ENCODE assay signal across 13 cellular contexts in the genomic region with DNA sequence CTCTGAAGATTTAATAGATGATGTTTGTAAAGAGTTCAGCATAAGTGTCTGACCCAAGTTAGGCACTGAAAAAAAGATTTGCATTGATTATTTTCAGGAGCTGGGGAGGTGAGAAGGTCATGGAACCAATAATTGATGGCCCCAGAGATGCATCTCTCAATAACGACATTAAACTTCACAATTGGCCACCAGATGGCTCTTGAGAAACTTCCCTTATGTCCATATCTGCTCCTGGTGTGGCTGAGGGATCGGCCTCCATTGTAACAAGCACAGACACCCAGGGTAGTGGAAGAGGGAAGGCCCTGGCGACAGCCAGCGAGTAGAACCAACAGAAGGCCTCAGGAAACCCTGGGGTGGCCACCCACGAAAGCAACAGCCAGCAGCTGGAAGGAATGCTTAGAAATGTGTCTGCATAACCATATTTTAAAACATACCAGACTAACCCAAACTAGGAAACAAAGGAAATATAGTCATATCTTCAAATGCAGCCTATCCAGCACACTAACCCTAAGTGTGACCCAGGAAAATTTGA.
DNase-seq lines count a peak whose midpoint lies in the region; ATAC-seq, FAIRE-seq and TF ChIP-seq lines count a peak whose summit lies in the region.
"Had no signal": no experiment of that assay in that cellular context is flagged by ENCODE, and none has a peak within 500 bp of the region (broad histone marks: within the 10 kb centered on the region; RNA-seq: fewer than 3 reads in every experiment).

No MANE protein-coding gene starts in this region.

- DNase-seq in NCI-H82 (lab: John Stamatoyannopoulos, UW) (peak; percentile 59), NCI-H82 treated with DMSO at 0.1 percent for 48 hours (lab: John Stamatoyannopoulos, UW; ENCODE audit: unreplicated experiment) (no peak), MM.1S (peak; percentile 33), GM12878 (ENCODE audit: low read depth, low spot score) (no peak), progenitor cell of endocrine pancreas (ENCODE audit: low spot score, unreplicated experiment) (no peak), RWPE1 (ENCODE audit: low spot score) (no peak), GM12891 (ENCODE audit: insufficient read length, low spot score) (no peak), NCI-H1694 treated with DMSO at 0.1 percent for 48 hours (lab: John Stamatoyannopoulos, UW) (no peak)
- DNase-seq: effector memory CD8-positive, alpha-beta T cell; NCI-H1048 had no signal

- H3K9me2 ChIP-seq in MM.1S (replicated peaks; ENCODE audit: insufficient read depth, low read length): no peaks in the 10 kb centered on the region

- TF ChIP-seq CTCF in MM.1S (IDR thresholded peaks at IDR 0.05; ENCODE audit: low read length) (peak; percentile 34), GM12878 (IDR thresholded peaks at IDR 0.05 in 2 of 3, conservative IDR thresholded peaks at IDR 0.05 in 1 of 3; ENCODE audit: control insufficient read depth in 2 of 3, extremely low read depth in 1 of 3, insufficient read depth in 1 of 3, low read depth in 3 of 3, low read length in 3 of 3) (peak in 2 of 3 experiments; percentile 11 to 16; a peak in 1 of 6 replicates), progenitor cell of endocrine pancreas (IDR thresholded peaks at IDR 0.05; ENCODE audit: unreplicated experiment) (peak; percentile 15), RWPE1 (conservative IDR thresholded peaks at IDR 0.05; ENCODE audit: low read depth) (no peak)

- H3K79me2 ChIP-seq in MM.1S (ENCODE audit: low read length) (no peaks in the 10 kb centered on the region), GM12878 (ENCODE audit: control insufficient read depth, insufficient read depth, low read length) (no peaks in the 10 kb centered on the region)

- H4K20me1 ChIP-seq in MM.1S (ENCODE audit: insufficient read depth, low read length) (no peaks in the 10 kb centered on the region), GM12878 (ENCODE audit: control insufficient read depth, insufficient read depth) (no peaks in the 10 kb centered on the region)

- no peak overlapping the region for H3K4me3 Mint-ChIP-seq in progenitor cell of endocrine pancreas (ENCODE audit: low read depth)
- H3K4me3 Mint-ChIP-seq: effector memory CD8-positive, alpha-beta T cell had no signal

- POLR2A ChIA-PET in GM12878 (lab: Charles Lee): no interaction called here
- POLR2A ChIA-PET in RWPE1 (lab: Yijun Ruan, JAX; ENCODE audit: low non-redundant PET): interaction anchor here (0.6 kb wide), 1 partner anchor 33 kb away, joined by 3 read pairs; no protein-coding TSS in a partner anchor

- H2AFZ ChIP-seq in MM.1S (ENCODE audit: low read length) (no peak overlapping the region), GM12878 (ENCODE audit: control insufficient read depth, low read depth, low read length) (no peak overlapping the region)

- CTCF ChIA-PET in GM12878 (lab: Yijun Ruan, JAX): interaction anchor here (1.1 kb wide), 1 partner anchor 435 kb away, joined by 4 read pairs; no protein-coding TSS in a partner anchor
- CTCF ChIA-PET in RWPE1 (lab: Yijun Ruan, JAX): no interaction called here

- H3K4me1 ChIP-seq in MM.1S (ENCODE audit: low read length) (peaks cover 6% of the 10 kb centered on the region; the same call in 1 of the 2 replicates), GM12878 (ENCODE audit: control insufficient read depth, insufficient read depth, low read length) (no peaks in the 10 kb centered on the region)
- H3K4me1 ChIP-seq: right atrium auricular region had no signal

- intact Hi-C loops in GM12878 (cut with micrococcal nuclease; ENCODE audit: unreplicated experiment): loop anchor here (1.0 to 10.0 kb wide), 2 partner anchors 366 to 435 kb away; no protein-coding TSS in a partner anchor

- SMC1A ChIA-PET in GM12878 (lab: Charles Lee; ENCODE audit: uncharacterized antibody, unreplicated experiment): interaction anchor here (1.3 kb wide), 1 partner anchor 435 kb away, joined by 8 read pairs; no protein-coding TSS in a partner anchor

- ATAC-seq in GM12878: peak; percentile 63
- ATAC-seq: effector memory CD8-positive, alpha-beta T cell had no signal

- H3F3A ChIP-seq in MM.1S (ENCODE audit: insufficient read depth, low read length): no peaks in the 10 kb centered on the region

- WGBS in GM12878 (ENCODE audit: insufficient coverage, insufficient replicate concordance, low lambda C conversion rate, missing lambda C conversion rate): 10% methylated on average over 5 of the region's 5 CpGs

- H3K9me3 ChIP-seq in MM.1S (replicated peaks; ENCODE audit: insufficient read depth, low read length) (no peaks in the 10 kb centered on the region), GM12878 (replicated peaks; ENCODE audit: control insufficient read depth, insufficient read depth, low read length) (no peaks in the 10 kb centered on the region; the same call in 2 of the 3 replicates)
- H3K9me3 ChIP-seq: right atrium auricular region, thoracic aorta had no signal

- no peak overlapping the region for H3K27ac Mint-ChIP-seq in progenitor cell of endocrine pancreas
- H3K27ac Mint-ChIP-seq: effector memory CD8-positive, alpha-beta T cell had no signal

- H3K36me3 ChIP-seq in MM.1S (replicated peaks; ENCODE audit: insufficient read depth, low read length) (no peaks in the 10 kb centered on the region), GM12878 (ENCODE audit: control insufficient read depth in 2 of 2, insufficient read depth in 2 of 2, low read length in 1 of 2) (no peaks in the 10 kb centered on the region)
- H3K36me3 ChIP-seq: right atrium auricular region, thoracic aorta had no signal

- no peak overlapping the region for H3K9ac ChIP-seq in MM.1S (ENCODE audit: low read length)
- H3K9ac ChIP-seq in GM12878 (ENCODE audit: control insufficient read depth, insufficient read depth, low read length): no peak overlapping the region

- TF ChIP-seq POLR2A in GM12878 (IDR thresholded peaks at IDR 0.05; ENCODE audit: low read depth, low read length) (no peak), GM12891 (IDR thresholded peaks at IDR 0.05; ENCODE audit: low read depth, low read length) (no peak)

- in situ Hi-C loops in GM12878 (cut with MboI): no loop called here

- H3K4me3 ChIP-seq in MM.1S (ENCODE audit: low read length) (no peak overlapping the region), GM12878 (no peak overlapping the region)
- H3K4me3 ChIP-seq: right atrium auricular region, thoracic aorta had no signal

- H3K4me1 Mint-ChIP-seq in progenitor cell of endocrine pancreas (ENCODE audit: low read depth): peaks cover 10% of the 10 kb centered on the region

- H3K36me3 Mint-ChIP-seq in progenitor cell of endocrine pancreas (ENCODE audit: insufficient read depth): no peaks in the 10 kb centered on the region

- FAIRE-seq in GM12878 (lab: Jason Lieb, UNC): no peak
- no peak for FAIRE-seq in GM12891 (lab: Jason Lieb, UNC)
- FAIRE-seq: TTC549 had no signal

- peaks cover 6% of the 10 kb centered on the region for H3K27me3 Mint-ChIP-seq in progenitor cell of endocrine pancreas
- H3K27me3 Mint-ChIP-seq: effector memory CD8-positive, alpha-beta T cell had no signal

- RAD21 ChIA-PET in GM12878 (lab: Charles Lee; ENCODE audit: unreplicated experiment): no interaction called here

- H3K4me2 ChIP-seq in MM.1S (ENCODE audit: low read depth, low read length) (no peak overlapping the region), GM12878 (ENCODE audit: control insufficient read depth, insufficient read depth) (no peak overlapping the region)

- BruUV-seq in GM12878 (replicated peaks; lab: Mats Ljungman, UMichigan): no TSS peak

- H3K27me3 ChIP-seq in MM.1S (replicated peaks; ENCODE audit: insufficient read depth, low read length): no peaks in the 10 kb centered on the region
- H3K27me3 ChIP-seq in GM12878 (replicated peaks in 1 of 2; ENCODE audit: control insufficient read depth in 2 of 2, insufficient read depth in 2 of 2, low read length in 1 of 2): peaks cover 0 to 2% of the 10 kb centered on the region in 2 experiments; a peak in 2 of 4 replicates
- H3K27me3 ChIP-seq: right atrium auricular region had no signal

- H3K27ac ChIP-seq in MM.1S (ENCODE audit: low read length) (no peak overlapping the region), GM12878 (ENCODE audit: control insufficient read depth, insufficient read depth) (no peak overlapping the region), RWPE1 (no peak overlapping the region)
- H3K27ac ChIP-seq: right atrium auricular region, thoracic aorta had no signal

- TF ChIP-seq EP300 in GM12878 (IDR thresholded peaks at IDR 0.05; ENCODE audit: borderline replicate concordance in 1 of 2, control insufficient read depth in 1 of 2, low read depth in 2 of 2, low read length in 2 of 2): no peak

- TF ChIP-seq RAD21 in GM12878 (IDR thresholded peaks at IDR 0.05; ENCODE audit: insufficient read depth, low read depth, low read length): no peak

- no peaks in the 10 kb centered on the region for H3K9me3 Mint-ChIP-seq in progenitor cell of endocrine pancreas (ENCODE audit: low read depth)

TF ChIP-seq in GM12891, 5 proteins besides CTCF, POLR2A, EP300 and RAD21:
- TF ChIP-seq SPI1 (IDR thresholded peaks at IDR 0.05; ENCODE audit: low read depth, low read length) (no peak), POU2F2 (IDR thresholded peaks at IDR 0.05; ENCODE audit: low read depth, low read length) (no peak), POLR2AphosphoS5 (IDR thresholded peaks at IDR 0.05; ENCODE audit: low read depth, low read length) (no peak), PAX5 (IDR thresholded peaks at IDR 0.05; ENCODE audit: insufficient read depth, low read length, severe bottlenecking) (no peak)

Comparison
In these comparisons a context has a peak if more than half of its experiments do, and no peak if none do; other contexts are left out.
1. DNase-seq: peak in NCI-H82 (single experiment) and MM.1S (single experiment); none in NCI-H82 treated with DMSO at 0.1 percent for 48 hours (single experiment), GM12878 (single experiment), progenitor cell of endocrine pancreas (single experiment), RWPE1 (single experiment), GM12891 (single experiment) and NCI-H1694 treated with DMSO at 0.1 percent for 48 hours (single experiment).